ENCODE assay signal across 34 cellular contexts in genomic region chr15:40899536-40900207, GRCh38. TPM values are rescaled to one million over a fixed set of nuclear protein-coding genes. Genes with fewer than 3 reads are reported as not detected.
"Had no signal": no experiment of that assay in that cellular context is flagged by ENCODE, and none has a peak within 500 bp of the region (broad histone marks: within the 10 kb centered on the region; RNA-seq: fewer than 3 reads in every experiment).

No MANE protein-coding gene starts in this region.

- H3K4me2 ChIP-seq: hepatocyte had no signal

- H3K27me3 ChIP-seq: ascending aorta, cardiac muscle cell, colonic mucosa, dorsolateral prefrontal cortex, gastroesophageal sphincter, hepatocyte, pancreas, sigmoid colon, uterus had no signal

- H3K36me3 ChIP-seq: uterus had no signal

- H3K27ac ChIP-seq: ascending aorta, cardiac muscle cell, colonic mucosa, gastroesophageal sphincter, hepatocyte, left ventricle myocardium inferior, pancreas, prostate gland, sigmoid colon, uterus had no signal

- DNase-seq: activated CD4-positive, alpha-beta memory T cell treated with anti-CD3 and anti-CD28 coated beads for 36 hours; activated CD4-positive, alpha-beta T cell treated with anti-CD3 and anti-CD28 coated beads, Interleukin-2, amount 10 ng/mL, durations not matched to agents 24 days and 14 days; activated CD4-positive, CD25-positive, alpha-beta regulatory T cell treated with anti-CD3 and anti-CD28 coated beads, Interleukin-2, amount 50 U/mL, for 72 hours; activated CD8-positive, alpha-beta memory T cell treated with anti-CD3 and anti-CD28 coated beads, Interleukin-2, amount 50 U/mL, for 4 hours; activated gamma-delta T cell; activated naive CD4-positive, alpha-beta T cell treated with anti-CD3 and anti-CD28 coated beads, Interleukin-2, amount 10 ng/mL, durations not matched to agents 7 days and 5 days; activated naive CD8-positive, alpha-beta T cell treated with anti-CD3 and anti-CD28 coated beads, Interleukin-2, amount 10 ng/mL, durations not matched to agents 7 days and 5 days; activated T-cell treated with anti-CD3 and anti-CD28 coated beads, Interleukin-2, amount 50 U/mL, for 1 hour; colonic mucosa; effector memory CD8-positive, alpha-beta T cell; islet precursor cell; left ventricle myocardium inferior; mesendoderm; retina; sigmoid colon; small intestine; stimulated activated CD4-positive, alpha-beta T cell treated with anti-CD3 and anti-CD28 coated beads, Interleukin-1b, Interleukin-23, amount 100 ng/mL, for 48 hours; stimulated activated CD4-positive, alpha-beta T cell treated with anti-CD3 and anti-CD28 coated beads, Interleukin-4, amount 100 ng/mL, for 4 hours; stimulated activated CD8-positive, alpha-beta memory T cell treated with anti-CD3 and anti-CD28 coated beads, Interleukin-4, amount 100 ng/mL, for 48 hours; stimulated activated naive CD8-positive, alpha-beta T cell treated with anti-CD3 and anti-CD28 coated beads, Interleukin-15, amount 100 ng/mL, for 72 hours; uterus had no signal

- H3K4me1 ChIP-seq: uterus had no signal

- ATAC-seq: effector memory CD8-positive, alpha-beta T cell; gastroesophageal sphincter; pancreas; stimulated activated memory B cell treated with anti-CD40 and anti-IgM and Interleukin-4, amounts not matched to agents 10 μg/mL and 1 μg/mL and 100 μg/mL, for 72 hours; stimulated activated naive CD8-positive, alpha-beta T cell treated with anti-CD3 and anti-CD28 coated beads, Interleukin-15, amount 100 ng/mL, for 72 hours had no signal

- H2AFZ ChIP-seq: hepatocyte had no signal

- FAIRE-seq: endothelial cell of umbilical vein, pancreas, small intestine had no signal

- H3K4me3 ChIP-seq: ascending aorta, cardiac muscle cell, colonic mucosa, dorsolateral prefrontal cortex, gastroesophageal sphincter, hepatocyte, left ventricle myocardium inferior, lung, pancreas, prostate gland, sigmoid colon, uterus had no signal

- H3K9me3 ChIP-seq: ascending aorta, colonic mucosa, gastroesophageal sphincter, left ventricle myocardium inferior, pancreas, prostate gland, sigmoid colon, uterus had no signal

RNA-seq across cellular contexts. Expression of gene RHOV, which starts 25.6 kb away (rescaled TPM):
- total RNA-seq: activated naive CD8-positive, alpha-beta T cell treated with anti-CD3 and anti-CD28 coated beads, Interleukin-2, amount 10 ng/mL, durations not matched to agents 7 days and 5 days; ascending aorta; fibroblast of lung; fibroblast of villous mesenchyme; left ventricle myocardium inferior; mononuclear cell; sigmoid colon had no signal
- polyA plus RNA-seq: fibroblast of lung had no signal

RNA-seq across cellular contexts. Expression of gene DLL4, which starts 29.5 kb away (rescaled TPM):
- total RNA-seq: activated CD4-positive, alpha-beta memory T cell treated with anti-CD3 and anti-CD28 coated beads for 36 hours; activated CD4-positive, alpha-beta T cell treated with anti-CD3 and anti-CD28 coated beads, Interleukin-2, amount 10 ng/mL, durations not matched to agents 24 days and 14 days; mononuclear cell had no signal
- polyA plus RNA-seq: cardiac muscle cell, hepatocyte had no signal
